ENCODE assay signal across 8 cellular contexts in genomic region chr7:39622609-39623311, GRCh38. TPM values are rescaled to one million over a fixed set of nuclear protein-coding genes. Genes with fewer than 3 reads are reported as not detected.
DNase-seq lines count a peak whose midpoint lies in the region; ATAC-seq, FAIRE-seq and TF ChIP-seq lines count a peak whose summit lies in the region.

No MANE protein-coding gene starts in this region.

- FAIRE-seq in keratinocyte (lab: Jason Lieb, UNC): no peak

- H3K27ac ChIP-seq in ascending aorta (peak overlapping the region; percentile 81 to 92), keratinocyte (ENCODE audit: control insufficient read depth, insufficient read depth, low read length) (peak overlapping the region; percentile 92)

- H3K4me3 Mint-ChIP-seq in activated T-cell treated with anti-CD3 and anti-CD28 coated beads, Interleukin-2, amount 50 U/mL, for 4 hours: peak overlapping the region; percentile 87

- H3K4me2 ChIP-seq in keratinocyte (ENCODE audit: control insufficient read depth, extremely low read depth, insufficient read depth, low read depth, low read length): peak overlapping the region; percentile 99

- H3K36me3 Mint-ChIP-seq in activated T-cell treated with anti-CD3 and anti-CD28 coated beads, Interleukin-2, amount 50 U/mL, for 4 hours (ENCODE audit: insufficient read depth): peaks cover 5% of the 10 kb centered on the region

- peak overlapping the region; percentile 95 for H3K9ac ChIP-seq in keratinocyte (ENCODE audit: control insufficient read depth, extremely low read depth, insufficient read depth, low read length)

- dilution Hi-C loops in keratinocyte (cut with MboI; ENCODE audit: extremely low pct_ligation_motif_present, low sequenced_read_pairs): no loop called here

- peaks cover 44% of the 10 kb centered on the region for H3K4me1 Mint-ChIP-seq in activated T-cell treated with anti-CD3 and anti-CD28 coated beads, Interleukin-2, amount 50 U/mL, for 4 hours (ENCODE audit: low read depth)

- H3K4me1 ChIP-seq in ascending aorta (peaks cover 9 to 11% of the 10 kb centered on the region in 2 donors), keratinocyte (ENCODE audit: control insufficient read depth, extremely low read depth, insufficient read depth, low read length) (peaks cover 47% of the 10 kb centered on the region)

- H2AFZ ChIP-seq in keratinocyte (ENCODE audit: control insufficient read depth, low read length): peak overlapping the region; percentile 64

- H3K36me3 ChIP-seq in ascending aorta: no peaks in the 10 kb centered on the region
- peaks cover 2 to 6% of the 10 kb centered on the region in 2 experiments for H3K36me3 ChIP-seq in keratinocyte (ENCODE audit: control insufficient read depth in 2 of 2, extremely low read depth in 1 of 2, insufficient read depth in 2 of 2, low read length in 2 of 2)

- intact Hi-C loops in ascending aorta (cut with DNase I): loop anchor here (1.0 to 10.0 kb wide), 4 partner anchors 111 to 510 kb away; partner anchors contain the start of genes CDK13 and MPLKIP

- H3K9me1 ChIP-seq in keratinocyte (ENCODE audit: control insufficient read depth, extremely low read depth, insufficient read depth, low read length): no peaks in the 10 kb centered on the region

- in situ Hi-C loops in GM13976 (cut with MboI; ENCODE audit: low sequenced_read_pairs, unreplicated experiment): no loop called here

- H3K27me3 ChIP-seq in ascending aorta (no peaks in the 10 kb centered on the region), keratinocyte (ENCODE audit: control insufficient read depth, extremely low read depth, insufficient read depth, low read length) (no peaks in the 10 kb centered on the region)

- no peak for ATAC-seq in activated T-cell treated with anti-CD3 and anti-CD28 coated beads, Interleukin-2, amount 50 U/mL, for 4 hours
- ATAC-seq in HG03558 (IDR thresholded peaks at IDR 0.05; ENCODE audit: extremely low read depth, unreplicated experiment): peak; percentile 4

- no peaks in the 10 kb centered on the region for H3K27me3 Mint-ChIP-seq in activated T-cell treated with anti-CD3 and anti-CD28 coated beads, Interleukin-2, amount 50 U/mL, for 4 hours (ENCODE audit: low read depth)

- H3K79me2 ChIP-seq in keratinocyte (ENCODE audit: control insufficient read depth, insufficient read depth, low read length): peaks cover 49% of the 10 kb centered on the region

- DNase-seq in activated T-cell treated with anti-CD3 and anti-CD28 coated beads, Interleukin-2, amount 50 U/mL, for 4 hours: peak; percentile 8
- DNase-seq in activated T-cell treated with anti-CD3 and anti-CD28 coated beads for 4 hours (no peak), ascending aorta (ENCODE audit: low spot score in 2 of 2) (no peak), keratinocyte (ENCODE audit: low read depth, low spot score) (no peak), superior temporal gyrus (ENCODE audit: extremely low spot score) (peak; percentile 37), GM13976 (ENCODE audit: low spot score) (no peak), NCI-H446 treated with DMSO at 0.1 percent for 48 hours (lab: John Stamatoyannopoulos, UW) (no peak)

- TF ChIP-seq CTCF in ascending aorta (IDR thresholded peaks at IDR 0.05): no peak
- TF ChIP-seq CTCF in keratinocyte (optimal IDR thresholded peaks at IDR 0.05 in 1 of 3, IDR thresholded peaks at IDR 0.05 in 1 of 3, conservative IDR thresholded peaks at IDR 0.05 in 1 of 3; ENCODE audit: extremely low read depth in 1 of 3, insufficient read depth in 2 of 3, low read length in 3 of 3): no peak
- no peak for TF ChIP-seq CTCF in GM13976 (IDR thresholded peaks at IDR 0.05; ENCODE audit: borderline replicate concordance, control extremely low read depth, extremely low read depth, insufficient read depth, missing control alignments)

- H3K4me3 ChIP-seq in ascending aorta (peak overlapping the region; percentile 93 to 97), keratinocyte (ENCODE audit: control insufficient read depth in 2 of 3, extremely low read depth in 1 of 3, insufficient read depth in 2 of 3, low read depth in 1 of 3, low read length in 3 of 3) (peak overlapping the region; percentile 87 to 97 (median 92))

- no peaks in the 10 kb centered on the region for H4K20me1 ChIP-seq in keratinocyte (ENCODE audit: control insufficient read depth, extremely low read depth, insufficient read depth, low read length)

- H3K9me3 Mint-ChIP-seq in activated T-cell treated with anti-CD3 and anti-CD28 coated beads, Interleukin-2, amount 50 U/mL, for 4 hours: no peaks in the 10 kb centered on the region

- H3K9me3 ChIP-seq in ascending aorta (no peaks in the 10 kb centered on the region), keratinocyte (ENCODE audit: control insufficient read depth, low read depth, low read length) (no peaks in the 10 kb centered on the region)

RNA-seq across cellular contexts. Expression of gene RALA, which starts 0.6 kb away (rescaled TPM):
- total RNA-seq in activated T-cell treated with anti-CD3 and anti-CD28 coated beads, Interleukin-2, amount 50 U/mL, for 4 hours: 10 to 100 TPM; 28.5 to 31.3 (median 30.1) TPM
- total RNA-seq in ascending aorta: 6.0 TPM
- 40.5 to 64.6 TPM (median 44.2 TPM) in 3 replicates for polyA plus RNA-seq in keratinocyte
- polyA plus RNA-seq in keratinocyte (2011; ENCODE audit: low read depth): 143 TPM
- 44.0 and 74.3 TPM in 2 replicates for polyA plus RNA-seq in keratinocyte (2011; cell fraction: cytosol; rRNA removed)
- 30.9 and 38.6 TPM in 2 replicates for polyA plus RNA-seq in keratinocyte (2011; cell fraction: nucleus; rRNA removed)
- polyA plus RNA-seq in keratinocyte (2012; ENCODE audit: low replicate concordance): 37.1 and 66.7 TPM in 2 replicates
- 30.9 to 60.7 TPM (median 30.9 TPM) in 3 replicates for polyA minus RNA-seq in keratinocyte
- polyA minus RNA-seq in keratinocyte (2011; cell fraction: cytosol; rRNA and poly(A)+ RNA removed): 71.0 TPM
- polyA minus RNA-seq in keratinocyte (2011; cell fraction: nucleus; rRNA and poly(A)+ RNA removed): 30.6 and 42.5 TPM in 2 replicates

RNA-seq across cellular contexts. Expression of gene YAE1, which starts 56.6 kb away (rescaled TPM):
- total RNA-seq in activated T-cell treated with anti-CD3 and anti-CD28 coated beads, Interleukin-2, amount 50 U/mL, for 4 hours: 10 to 100 TPM in 1 of 3 donors, 1 to 10 TPM in 2; 9.2 to 11.3 (median 9.3) TPM
- total RNA-seq in ascending aorta: 3.3 TPM
- 21.7 to 43.7 TPM (median 23.0 TPM) in 3 replicates for polyA plus RNA-seq in keratinocyte
- 12.4 TPM for polyA plus RNA-seq in keratinocyte (2011; ENCODE audit: low read depth)
- polyA plus RNA-seq in keratinocyte (2011; cell fraction: cytosol; rRNA removed): 19.5 and 35.7 TPM in 2 replicates
- polyA plus RNA-seq in keratinocyte (2011; cell fraction: nucleus; rRNA removed): 19.2 and 24.1 TPM in 2 replicates
- 12.8 and 20.3 TPM in 2 replicates for polyA plus RNA-seq in keratinocyte (2012; ENCODE audit: low replicate concordance)
- polyA minus RNA-seq in keratinocyte: 2.2 to 15.9 TPM (median 4.4 TPM) in 3 replicates
- 15.5 TPM for polyA minus RNA-seq in keratinocyte (2011; cell fraction: cytosol; rRNA and poly(A)+ RNA removed)
- polyA minus RNA-seq in keratinocyte (2011; cell fraction: nucleus; rRNA and poly(A)+ RNA removed): 9.0 and 15.5 TPM in 2 replicates

Comparison
In these comparisons a context has a peak if more than half of its experiments do, and no peak if none do; other contexts are left out.
1. DNase-seq: peak in activated T-cell treated with anti-CD3 and anti-CD28 coated beads, Interleukin-2, amount 50 U/mL, for 4 hours (single experiment) and superior temporal gyrus (single experiment); none in activated T-cell treated with anti-CD3 and anti-CD28 coated beads for 4 hours (single experiment), ascending aorta (0 of 2), keratinocyte (single experiment), GM13976 (single experiment) and NCI-H446 treated with DMSO at 0.1 percent for 48 hours (single experiment).